ENCODE assay signal across 12 cellular contexts in genomic region chr20:24953621-24954133, GRCh38. TPM values are rescaled to one million over a fixed set of nuclear protein-coding genes. Genes with fewer than 3 reads are reported as not detected.
A peak's percentile ranks its signal among the peaks of the same experiment; 100 is the strongest.
DNase-seq lines count a peak whose midpoint lies in the region; ATAC-seq and TF ChIP-seq lines count a peak whose summit lies in the region.
"Had no signal": no experiment of that assay in that cellular context is flagged by ENCODE, and none has a peak within 500 bp of the region (broad histone marks: within the 10 kb centered on the region; RNA-seq: fewer than 3 reads in every experiment).

No MANE protein-coding gene starts in this region.

- H3K27me3 Mint-ChIP-seq in activated T-cell treated with anti-CD3 and anti-CD28 coated beads, Interleukin-2, amount 50 U/mL, for 24 hours, result no peaks in the 10 kb centered on the region
- H3K27me3 Mint-ChIP-seq in activated T-cell treated with anti-CD3 and anti-CD28 coated beads, Interleukin-2, amount 50 U/mL, for 72 hours (ENCODE audit: low read depth), result no peaks in the 10 kb centered on the region
- H3K27me3 Mint-ChIP-seq in type B pancreatic cell, result no peaks in the 10 kb centered on the region

- H3K4me3 Mint-ChIP-seq in activated T-cell treated with anti-CD3 and anti-CD28 coated beads, Interleukin-2, amount 50 U/mL, for 24 hours, result peak overlapping the region; percentile 36
- peak overlapping the region; percentile 55 to 59 for H3K4me3 Mint-ChIP-seq in activated T-cell treated with anti-CD3 and anti-CD28 coated beads, Interleukin-2, amount 50 U/mL, for 72 hours
- H3K4me3 Mint-ChIP-seq in type B pancreatic cell, result no peak overlapping the region

- ATAC-seq in activated T-cell treated with anti-CD3 and anti-CD28 coated beads, Interleukin-2, amount 50 U/mL, for 72 hours (replicated peaks in 1 of 2), result no peak
- ATAC-seq in GM19452 (IDR thresholded peaks at IDR 0.05; ENCODE audit: unreplicated experiment) (no peak), omental fat pad (ENCODE audit: low FRiP score) (no peak)
- ATAC-seq: A549 had no signal

- H3K27ac Mint-ChIP-seq in activated T-cell treated with anti-CD3 and anti-CD28 coated beads, Interleukin-2, amount 50 U/mL, for 24 hours, result peak overlapping the region; percentile 88
- peak overlapping the region; percentile 71 for H3K27ac Mint-ChIP-seq in activated T-cell treated with anti-CD3 and anti-CD28 coated beads, Interleukin-2, amount 50 U/mL, for 72 hours
- H3K27ac Mint-ChIP-seq in type B pancreatic cell, result no peak overlapping the region

- peaks cover 1% of the 10 kb centered on the region for H3K9me3 Mint-ChIP-seq in activated T-cell treated with anti-CD3 and anti-CD28 coated beads, Interleukin-2, amount 50 U/mL, for 24 hours
- H3K9me3 Mint-ChIP-seq in activated T-cell treated with anti-CD3 and anti-CD28 coated beads, Interleukin-2, amount 50 U/mL, for 72 hours, result no peaks in the 10 kb centered on the region
- no peaks in the 10 kb centered on the region for H3K9me3 Mint-ChIP-seq in type B pancreatic cell

- no peak overlapping the region for H3K27ac ChIP-seq in substantia nigra (ENCODE audit: low read depth, low read length, poor library complexity, severe bottlenecking)
- H3K27ac ChIP-seq: A549 had no signal

- H3K36me3 Mint-ChIP-seq in activated T-cell treated with anti-CD3 and anti-CD28 coated beads, Interleukin-2, amount 50 U/mL, for 24 hours (ENCODE audit: low read depth), result peaks cover 75% of the 10 kb centered on the region
- peaks cover 7 to 24% of the 10 kb centered on the region in 2 donors for H3K36me3 Mint-ChIP-seq in activated T-cell treated with anti-CD3 and anti-CD28 coated beads, Interleukin-2, amount 50 U/mL, for 72 hours (ENCODE audit: insufficient read depth in 2 of 2)
- no peaks in the 10 kb centered on the region for H3K36me3 Mint-ChIP-seq in type B pancreatic cell

- peaks cover 62% of the 10 kb centered on the region for H3K4me1 Mint-ChIP-seq in activated T-cell treated with anti-CD3 and anti-CD28 coated beads, Interleukin-2, amount 50 U/mL, for 24 hours (ENCODE audit: low read depth)
- peaks cover 63% of the 10 kb centered on the region for H3K4me1 Mint-ChIP-seq in activated T-cell treated with anti-CD3 and anti-CD28 coated beads, Interleukin-2, amount 50 U/mL, for 72 hours (ENCODE audit: low read depth)
- H3K4me1 Mint-ChIP-seq in type B pancreatic cell (ENCODE audit: unreplicated experiment), result no peaks in the 10 kb centered on the region

- DNase-seq in activated T-cell treated with anti-CD3 and anti-CD28 coated beads, Interleukin-2, amount 50 U/mL, for 24 hours, result no peak
- no peak for DNase-seq in activated T-cell treated with anti-CD3 and anti-CD28 coated beads, Interleukin-2, amount 50 U/mL, for 1 hour
- peak in 1 of 2 donors; percentile 26 for DNase-seq in activated T-cell treated with anti-CD3 and anti-CD28 coated beads, Interleukin-2, amount 50 U/mL, for 72 hours
- DNase-seq in mucosa of gallbladder (ENCODE audit: low spot score), result peak; percentile 9
- peak; percentile 57 for DNase-seq in type B pancreatic cell (ENCODE audit: extremely low spot score, unreplicated experiment)
- DNase-seq in omental fat pad (ENCODE audit: low spot score), result no peak
- DNase-seq in substantia nigra (lab: John Stamatoyannopoulos, UW), result no peak
- DNase-seq: central memory CD4-positive, alpha-beta T cell; NCI-H510A had no signal

- TF ChIP-seq CTCF in type B pancreatic cell (conservative IDR thresholded peaks at IDR 0.05) (no peak), omental fat pad (IDR thresholded peaks at IDR 0.05) (no peak)

RNA-seq across cellular contexts. Expression of gene CST7, which starts 4.6 kb away (rescaled TPM):
- 100 to 1,000 TPM; 136 to 174 TPM for total RNA-seq in activated T-cell treated with anti-CD3 and anti-CD28 coated beads, Interleukin-2, amount 50 U/mL, for 72 hours
- 4.3 TPM for total RNA-seq in mucosa of gallbladder
- not detected in 2 replicates for total RNA-seq in type B pancreatic cell (ENCODE audit: low replicate concordance)
- total RNA-seq in omental fat pad, result 10 to 100 TPM in 2 of 4 donors, 1 to 10 TPM in 2; 6.4 to 20.5 (median 12.2) TPM
- total RNA-seq: H1 had no signal

RNA-seq across cellular contexts. Expression of gene APMAP, which starts 38.9 kb away (rescaled TPM):
- total RNA-seq in activated T-cell treated with anti-CD3 and anti-CD28 coated beads, Interleukin-2, amount 50 U/mL, for 72 hours, result 10 to 100 TPM; 65.2 to 70.2 TPM
- 68.8 TPM for total RNA-seq in mucosa of gallbladder
- total RNA-seq in type B pancreatic cell (ENCODE audit: low replicate concordance), result 71.6 and 72.8 TPM in 2 replicates
- 100 to 1,000 TPM in 3 of 4 donors, 10 to 100 TPM in 1; 85.3 to 337 (median 163) TPM for total RNA-seq in omental fat pad

Comparison
In these comparisons a context has a peak if more than half of its experiments do, and no peak if none do; other contexts are left out.
1. DNase-seq: peak in mucosa of gallbladder (single experiment) and type B pancreatic cell (single experiment); none in activated T-cell treated with anti-CD3 and anti-CD28 coated beads, Interleukin-2, amount 50 U/mL, for 24 hours (single experiment), activated T-cell treated with anti-CD3 and anti-CD28 coated beads, Interleukin-2, amount 50 U/mL, for 1 hour (single experiment), omental fat pad (single experiment) and substantia nigra (0 of 49).
2. RNA of gene CST7, which starts 4.6 kb away (total RNA-seq): 136 to 174 TPM in activated T-cell treated with anti-CD3 and anti-CD28 coated beads, Interleukin-2, amount 50 U/mL, for 72 hours; 6.4 to 20.5 TPM in omental fat pad, 4.3 TPM in mucosa of gallbladder (single experiment) and not detected in type B pancreatic cell; every median in the first group is over 4 times any median in the second.